8 cellular contexts compared by ENCODE assay signal in genomic region chr1:15603966-15604282, GRCh38. TPM values are rescaled to one million over a fixed set of nuclear protein-coding genes. Genes with fewer than 3 reads are reported as not detected.
DNase-seq lines count a peak whose midpoint lies in the region; ATAC-seq, FAIRE-seq and TF ChIP-seq lines count a peak whose summit lies in the region.
"Not testable (repeated sequence)": the region's sequence is repeated elsewhere in the genome, so short reads cannot be mapped to it uniquely, and the experiment has no call there.

No MANE protein-coding gene starts in this region.

- H4K20me1 ChIP-seq in neural progenitor cell (ENCODE audit: low read depth) = not testable (repeated sequence)

- H3K4me3 Mint-ChIP-seq in endothelial cell (ENCODE audit: unreplicated experiment) (peak overlapping the region; percentile 84), neural progenitor cell (peak overlapping the region; percentile 92)
- H3K4me3 Mint-ChIP-seq in stimulated activated naive CD8-positive, alpha-beta T cell treated with anti-CD3 and anti-CD28 coated beads, Interleukin-15, amount 100 ng/mL, for 72 hours = peak overlapping the region; percentile 88 to 92

- H3K27ac ChIP-seq in HL-60 (replicated peaks) (peak overlapping the region; percentile 88), VCaP (peak overlapping the region; percentile 84), ascending aorta (peak overlapping the region; percentile 69 to 74), kidney (ENCODE audit: low read depth in 2 of 2, low read length in 2 of 2) (peak overlapping the region; percentile 42 to 85)
- not testable (repeated sequence) for H3K27ac ChIP-seq in neural progenitor cell

- not testable (repeated sequence) for H3K9me3 ChIP-seq in ascending aorta; kidney (ENCODE audit: control insufficient read depth in 1 of 2, low read length in 2 of 2); neural progenitor cell (ENCODE audit: low read depth)

- H3K79me2 ChIP-seq in neural progenitor cell (ENCODE audit: low read depth) = not testable (repeated sequence)

- peaks cover 11% of the 10 kb centered on the region for H3F3A ChIP-seq in neural progenitor cell (ENCODE audit: low read depth)

- peak overlapping the region; percentile 93 for H3K4me2 ChIP-seq in neural progenitor cell

- intact Hi-C loops in ascending aorta (cut with DNase I) = loop anchor here (1.0 to 2.0 kb wide), 2 partner anchors 14 to 79 kb away; partner anchors contain the start of gene CASP9
- intact Hi-C loops in kidney (cut with DNase I) = not testable (repeated sequence)

- ATAC-seq in stimulated activated naive CD8-positive, alpha-beta T cell treated with anti-CD3 and anti-CD28 coated beads, Interleukin-15, amount 100 ng/mL, for 72 hours = not testable (repeated sequence)

- not testable (repeated sequence) for H3K9me3 Mint-ChIP-seq in endothelial cell (ENCODE audit: unreplicated experiment); neural progenitor cell; stimulated activated naive CD8-positive, alpha-beta T cell treated with anti-CD3 and anti-CD28 coated beads, Interleukin-15, amount 100 ng/mL, for 72 hours

- peak overlapping the region; percentile 97 for H2AFZ ChIP-seq in neural progenitor cell (replicated peaks)

- TF ChIP-seq CTCF in AG09309 (IDR thresholded peaks at IDR 0.05; ENCODE audit: control insufficient read depth, insufficient read depth, low read depth, low read length, missing control alignments); HL-60 (IDR thresholded peaks at IDR 0.05; ENCODE audit: insufficient read depth, low read length); VCaP (conservative IDR thresholded peaks at IDR 0.05); ascending aorta (IDR thresholded peaks at IDR 0.05); endothelial cell (IDR thresholded peaks at IDR 0.05; ENCODE audit: unreplicated experiment); kidney (IDR thresholded peaks at IDR 0.05; ENCODE audit: borderline replicate concordance, extremely low read depth, insufficient read depth); neural progenitor cell (IDR thresholded peaks at IDR 0.05): not testable (repeated sequence)

- not testable (repeated sequence) for H3K4me1 ChIP-seq in ascending aorta; kidney (ENCODE audit: control insufficient read depth in 1 of 2, insufficient read depth in 1 of 2, low read depth in 1 of 2, low read length in 2 of 2); neural progenitor cell

- H3K36me3 ChIP-seq in ascending aorta; kidney (ENCODE audit: control insufficient read depth in 1 of 2, insufficient read depth in 2 of 2, low read length in 2 of 2); neural progenitor cell: not testable (repeated sequence)

- not testable (repeated sequence) for H3K36me3 Mint-ChIP-seq in endothelial cell (ENCODE audit: low read depth, unreplicated experiment); neural progenitor cell

- not testable (repeated sequence) for H3K27me3 ChIP-seq in HL-60 (ENCODE audit: insufficient read depth, poor library complexity, severe bottlenecking); ascending aorta
- peaks cover 29% of the 10 kb centered on the region for H3K27me3 ChIP-seq in neural progenitor cell

- H3K9ac ChIP-seq in kidney (ENCODE audit: low read length in 2 of 2) = peak overlapping the region in 1 of 2 donors; percentile 20
- not testable (repeated sequence) for H3K9ac ChIP-seq in neural progenitor cell

- not testable (repeated sequence) for DNase-seq in AG09309 (ENCODE audit: low read depth); HL-60 (ENCODE audit: low read depth in 1 of 2, low spot score in 1 of 2); ascending aorta (ENCODE audit: low spot score in 2 of 2); endothelial cell (ENCODE audit: low spot score); kidney; neural progenitor cell (ENCODE audit: low spot score); stimulated activated naive CD8-positive, alpha-beta T cell treated with anti-CD3 and anti-CD28 coated beads, Interleukin-15, amount 100 ng/mL, for 72 hours

- peak overlapping the region; percentile 85 for H3K27ac Mint-ChIP-seq in endothelial cell (ENCODE audit: unreplicated experiment)
- H3K27ac Mint-ChIP-seq in neural progenitor cell = peak overlapping the region; percentile 50
- H3K27ac Mint-ChIP-seq in stimulated activated naive CD8-positive, alpha-beta T cell treated with anti-CD3 and anti-CD28 coated beads, Interleukin-15, amount 100 ng/mL, for 72 hours = peak overlapping the region; percentile 42 to 58

- H3K4me1 Mint-ChIP-seq in endothelial cell (ENCODE audit: unreplicated experiment) = not testable (repeated sequence)
- peaks cover 16% of the 10 kb centered on the region for H3K4me1 Mint-ChIP-seq in neural progenitor cell
- peaks cover 20% of the 10 kb centered on the region for H3K4me1 Mint-ChIP-seq in stimulated activated naive CD8-positive, alpha-beta T cell treated with anti-CD3 and anti-CD28 coated beads, Interleukin-15, amount 100 ng/mL, for 72 hours

- FAIRE-seq in kidney (lab: Jason Lieb, UNC) = not testable (repeated sequence)

- H3K4me3 ChIP-seq in AG09309 (ENCODE audit: control insufficient read depth, low read depth, low read length) (peak overlapping the region; percentile 61), HL-60 (replicated peaks; ENCODE audit: insufficient read depth, low read length) (peak overlapping the region; percentile 79), ascending aorta (peak overlapping the region; percentile 85 to 89), kidney (ENCODE audit: low read length in 2 of 2) (peak overlapping the region; percentile 94 to 95), neural progenitor cell (peak overlapping the region; percentile 64)

- not testable (repeated sequence) for H3K27me3 Mint-ChIP-seq in endothelial cell (ENCODE audit: unreplicated experiment); neural progenitor cell (ENCODE audit: insufficient read depth, low read depth); stimulated activated naive CD8-positive, alpha-beta T cell treated with anti-CD3 and anti-CD28 coated beads, Interleukin-15, amount 100 ng/mL, for 72 hours

RNA-seq across cellular contexts. Expression of gene DDI2, which starts 13.3 kb away (rescaled TPM):
- total RNA-seq in ascending aorta = 13.0 TPM
- total RNA-seq in endothelial cell (ENCODE audit: unreplicated experiment) = 24.0 TPM
- 28.3 TPM for total RNA-seq in kidney
- 4.0 TPM for polyA plus RNA-seq in kidney (ENCODE audit: insufficient read depth, low read depth, low replicate concordance)
- total RNA-seq in neural progenitor cell (ENCODE audit: low replicate concordance) = 23.3 and 23.8 TPM in 2 replicates

RNA-seq across cellular contexts. Expression of gene AGMAT, which starts 19.1 kb away (rescaled TPM):
- 1.1 TPM for total RNA-seq in ascending aorta
- 0.18 TPM for total RNA-seq in endothelial cell (ENCODE audit: unreplicated experiment)
- total RNA-seq in kidney = 6.2 TPM
- polyA plus RNA-seq in kidney (ENCODE audit: insufficient read depth, low read depth, low replicate concordance) = 119 TPM
- total RNA-seq in neural progenitor cell (ENCODE audit: low replicate concordance) = 0.84 and 0.86 TPM in 2 replicates
